8 cellular contexts compared by ENCODE assay signal in the genomic region with DNA sequence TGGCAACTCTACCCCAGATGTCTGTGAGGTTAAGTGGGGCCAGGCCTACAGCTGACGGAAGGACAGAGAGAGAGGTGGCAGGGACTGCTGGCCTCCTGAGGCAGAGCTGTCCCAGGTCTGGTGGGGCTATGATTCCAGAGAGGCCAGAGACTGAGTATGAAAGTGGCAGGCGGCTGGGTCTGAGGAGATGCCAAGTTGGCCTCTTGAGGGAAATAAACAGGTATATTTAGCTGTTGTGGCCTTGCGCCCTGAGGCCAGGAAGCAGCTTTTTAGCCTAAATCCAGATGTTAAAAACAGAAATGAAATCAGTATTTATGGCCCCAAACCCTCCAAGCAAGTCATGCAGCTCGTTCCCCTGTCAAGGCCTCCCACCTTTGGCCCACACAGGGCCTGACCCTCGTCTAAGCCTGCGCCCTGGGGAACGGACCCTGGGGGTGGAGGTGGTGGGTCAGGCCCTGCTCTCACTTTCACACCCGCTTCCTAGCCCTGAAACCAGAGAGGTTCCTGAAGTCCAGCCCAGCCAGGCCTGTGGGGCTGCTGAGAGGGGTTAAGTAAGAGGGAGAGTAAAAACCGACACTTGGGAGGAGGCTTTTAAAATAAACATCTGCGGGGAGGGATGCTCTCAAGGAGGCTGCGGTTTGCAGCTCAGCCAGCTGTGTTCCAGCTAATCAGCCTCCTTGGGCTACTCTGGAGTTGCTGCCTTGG. TPM values are rescaled to one million over a fixed set of nuclear protein-coding genes. Genes with fewer than 3 reads are reported as not detected.
DNase-seq lines count a peak whose midpoint lies in the region; ATAC-seq, FAIRE-seq and TF ChIP-seq lines count a peak whose summit lies in the region.

No MANE protein-coding gene starts in this region.

- peaks cover 11% of the 10 kb centered on the region; the same call in 1 of the 2 replicates for H3K36me3 ChIP-seq in HUES64 (ENCODE audit: insufficient read depth, low read length)
- H3K36me3 ChIP-seq in sigmoid colon = peaks cover 0 to 43% (median 13%) of the 10 kb centered on the region in 4 donors

- H3K4me3 ChIP-seq in HUES64 (ENCODE audit: low read length) (no peak overlapping the region), sigmoid colon (peak overlapping the region in 2 of 4 donors; percentile 35 to 44)

- ATAC-seq in GM21381 (IDR thresholded peaks at IDR 0.05; ENCODE audit: unreplicated experiment) = peak; percentile 40

- no peak for TF ChIP-seq POLR2A in sigmoid colon (IDR thresholded peaks at IDR 0.05)

- intact Hi-C loops in sigmoid colon (cut with DNase I) = loop anchor here (2.0 kb wide), 1 partner anchor 17 kb away; no protein-coding TSS in a partner anchor

- H3K9ac ChIP-seq in HUES64 (ENCODE audit: low read depth, low read length) = 0 out of 2 replicates have a peak overlapping the region, but pooled peaks have one; percentile 12

- H3K4me1 ChIP-seq in HUES64 (ENCODE audit: insufficient read depth, low read length) (peaks cover 20% of the 10 kb centered on the region), sigmoid colon (peaks cover 0 to 44% (median 42%) of the 10 kb centered on the region in 4 donors)

- WGBS in HUES64 = 64% methylated on average over 11 of the region's 11 CpGs
- 50 to 76% methylated on average over 11 of the region's 11 CpGs for WGBS in sigmoid colon, 2 donors

- H3K27me3 ChIP-seq in HUES64 (ENCODE audit: insufficient read depth, low read length) (no peaks in the 10 kb centered on the region), sigmoid colon (no peaks in the 10 kb centered on the region)

- no peaks in the 10 kb centered on the region for H3K9me3 Mint-ChIP-seq in endothelial cell (ENCODE audit: unreplicated experiment)

- H3K9me3 ChIP-seq in HUES64 (ENCODE audit: insufficient read depth, low read depth, low read length) = no peaks in the 10 kb centered on the region
- no peaks in the 10 kb centered on the region for H3K9me3 ChIP-seq in sigmoid colon

- H3K36me3 Mint-ChIP-seq in endothelial cell (ENCODE audit: low read depth, unreplicated experiment) = peaks cover 51% of the 10 kb centered on the region

- TF ChIP-seq EP300 in sigmoid colon (IDR thresholded peaks at IDR 0.05) = no peak

- peak overlapping the region; percentile 47 for H3K4me3 Mint-ChIP-seq in endothelial cell (ENCODE audit: unreplicated experiment)

- H3K27ac Mint-ChIP-seq in endothelial cell (ENCODE audit: unreplicated experiment) = peak overlapping the region; percentile 89

- peak overlapping the region; percentile 61 for H3K27ac ChIP-seq in HUES64 (ENCODE audit: low read depth, low read length)
- peak overlapping the region; percentile 83 to 87 (median 86) for H3K27ac ChIP-seq in sigmoid colon

- H3K4me1 Mint-ChIP-seq in endothelial cell (ENCODE audit: unreplicated experiment) = peaks cover 33% of the 10 kb centered on the region

- no peak for FAIRE-seq in frontal cortex (lab: Jason Lieb, UNC)

- TF ChIP-seq CTCF in endothelial cell (IDR thresholded peaks at IDR 0.05; ENCODE audit: unreplicated experiment) (no peak), sigmoid colon (IDR thresholded peaks at IDR 0.05) (no peak)

- peaks cover 18% of the 10 kb centered on the region for H3K27me3 Mint-ChIP-seq in endothelial cell (ENCODE audit: unreplicated experiment)

- DNase-seq in AG08396 (ENCODE audit: low spot score) (peak; percentile 83), endothelial cell (ENCODE audit: low spot score) (no peak), sigmoid colon (peak; percentile 87), frontal cortex (ENCODE audit: low spot score in 2 of 2) (no peak), NCI-H1417 treated with DMSO at 0.1 percent for 48 hours (lab: John Stamatoyannopoulos, UW) (no peak)
- DNase-seq in central memory CD4-positive, alpha-beta T cell = no peak

RNA-seq across cellular contexts. Expression of a gene that starts 18.7 kb away (rescaled TPM):
- polyA plus RNA-seq in HUES64 (2013, experiment 1 of 2) = 1.1 TPM
- polyA plus RNA-seq in HUES64 (2013, experiment 2 of 2) = 1.1 TPM
- total RNA-seq in endothelial cell (ENCODE audit: unreplicated experiment) (2.9 TPM), sigmoid colon (1 to 10 TPM; 1.1 to 5.6 (median 3.6) TPM), frontal cortex (4.9 TPM)
- under 1 TPM in 2 of 3 donors, not detected in 1; 0.26 to 0.60 TPM for polyA plus RNA-seq in sigmoid colon

RNA-seq across cellular contexts. Expression of a gene that starts 22.7 kb away (rescaled TPM):
- 16.4 TPM for polyA plus RNA-seq in HUES64 (2013, experiment 1 of 2)
- 20.7 TPM for polyA plus RNA-seq in HUES64 (2013, experiment 2 of 2)
- total RNA-seq in endothelial cell (ENCODE audit: unreplicated experiment) = 3.5 TPM
- 1 to 10 TPM; 2.5 to 8.6 (median 5.2) TPM for total RNA-seq in sigmoid colon
- polyA plus RNA-seq in sigmoid colon = under 1 TPM in 1 of 3 donors, not detected in 2; 0.47 TPM
- total RNA-seq in frontal cortex = 65.2 TPM

RNA-seq across cellular contexts. Expression of a gene that starts 31.8 kb away (rescaled TPM):
- 34.6 TPM for polyA plus RNA-seq in HUES64 (2013, experiment 1 of 2)
- 46.7 TPM for polyA plus RNA-seq in HUES64 (2013, experiment 2 of 2)
- total RNA-seq in endothelial cell (ENCODE audit: unreplicated experiment) (68.2 TPM), sigmoid colon (10 to 100 TPM; 31.4 to 47.8 (median 39.4) TPM), frontal cortex (20.8 TPM)
- polyA plus RNA-seq in sigmoid colon = 10 to 100 TPM in 2 of 3 donors, 1 to 10 TPM in 1; 5.1 to 24.1 (median 23.4) TPM

Comparison
In these comparisons a context has a peak if more than half of its experiments do, and no peak if none do; other contexts are left out.
1. DNase-seq: peak in AG08396 (single experiment) and sigmoid colon (single experiment); none in endothelial cell (single experiment), frontal cortex (0 of 2), NCI-H1417 treated with DMSO at 0.1 percent for 48 hours (single experiment) and central memory CD4-positive, alpha-beta T cell (single experiment).